Comparison of ENCODE assay signal across 2 cellular contexts in genomic region chr6:112203577-112204349, GRCh38.
TF ChIP-seq lines count a peak whose summit lies in the region.

No MANE protein-coding gene starts in this region.

TF ChIP-seq in HCT116, 20 proteins besides CTCF, POLR2A, EP300 and RAD21 (continued from another document):
- TF ChIP-seq EZH2 (IDR thresholded peaks at IDR 0.05), result no peak
- TF ChIP-seq ZNF274 (IDR thresholded peaks at IDR 0.05; ENCODE audit: low read depth, low read length), result no peak
- 0 out of 2 replicates have a peak, but pooled peaks have one; percentile 50 for TF ChIP-seq CBX3 (IDR thresholded peaks at IDR 0.05; ENCODE audit: low read depth)
- peak; percentile 98 for TF ChIP-seq CEBPB (IDR thresholded peaks at IDR 0.05; ENCODE audit: low read depth)
- TF ChIP-seq ZFX (IDR thresholded peaks at IDR 0.05), result no peak
- no peak for TF ChIP-seq TCF7L2 (IDR thresholded peaks at IDR 0.05; ENCODE audit: borderline replicate concordance, extremely low read depth, insufficient read depth, insufficient read length)
- TF ChIP-seq ATF3 (IDR thresholded peaks at IDR 0.05), result no peak
- peak; percentile 89 for TF ChIP-seq JUND (IDR thresholded peaks at IDR 0.05)
- TF ChIP-seq ELF1 (IDR thresholded peaks at IDR 0.05; ENCODE audit: borderline replicate concordance, low read depth), result no peak
- peak; percentile 17; the same call in 1 of the 2 replicates for TF ChIP-seq EGR1 (IDR thresholded peaks at IDR 0.05; ENCODE audit: low read depth)
- TF ChIP-seq MAX (IDR thresholded peaks at IDR 0.05), result peak; percentile 46; the same call in 1 of the 2 replicates
- TF ChIP-seq SP1 (IDR thresholded peaks at IDR 0.05; ENCODE audit: low read depth), result peak; percentile 89
- TF ChIP-seq YY1 (IDR thresholded peaks at IDR 0.05; ENCODE audit: extremely low read depth, insufficient replicate concordance, low read depth, low read length), result no peak

TF ChIP-seq in liver, 16 proteins besides CTCF, POLR2A, EP300 and RAD21 (continued from another document):
- peak; percentile 54 for TF ChIP-seq REST (IDR thresholded peaks at IDR 0.05)
- peak; percentile 46 for TF ChIP-seq ATF3 (IDR thresholded peaks at IDR 0.05)
- peak; percentile 80 to 85 for TF ChIP-seq HNF4A (conservative IDR thresholded peaks at IDR 0.05)
- peak; percentile 91 to 92 for TF ChIP-seq RXRA (IDR thresholded peaks at IDR 0.05)
- peak; percentile 45 for TF ChIP-seq MAX (IDR thresholded peaks at IDR 0.05)
- TF ChIP-seq HNF4G (IDR thresholded peaks at IDR 0.05), result peak; percentile 42
TF ChIP-seq in liver: peak in this region for 15.
